ENCODE assay signal across 1 cellular context in the genomic region with DNA sequence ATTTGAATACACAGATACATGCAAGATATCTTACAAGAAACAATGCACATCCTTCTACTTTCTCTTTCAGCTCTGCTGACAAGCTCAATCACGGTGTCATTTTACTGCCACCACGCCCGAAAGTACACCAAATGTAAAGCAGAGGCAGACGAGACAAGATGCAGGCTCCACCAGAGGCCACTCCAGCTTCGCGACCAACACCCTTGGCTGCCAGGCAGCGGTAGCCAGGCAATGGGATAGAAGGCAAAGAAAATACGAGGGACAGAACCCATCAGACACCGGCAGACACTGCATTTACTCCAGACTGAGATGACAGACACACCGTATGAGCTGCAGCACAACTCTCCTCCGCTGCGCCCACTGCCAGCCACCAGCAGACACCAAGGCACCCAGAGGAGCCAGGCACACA.
A peak's percentile ranks its signal among the peaks of the same experiment; 100 is the strongest.
TF ChIP-seq lines count a peak whose summit lies in the region.

No MANE protein-coding gene starts in this region.

TF ChIP-seq in H1, 55 proteins besides CTCF, POLR2A, EP300 and RAD21:
- TF ChIP-seq SIX5 (IDR thresholded peaks at IDR 0.05; ENCODE audit: low read depth, low read length) (no peak), POLR2AphosphoS5 (IDR thresholded peaks at IDR 0.05; ENCODE audit: low read depth, low read length) (peak; percentile 17; the same call in 1 of the 2 replicates)
